Comparison of ENCODE assay signal across 9 cellular contexts in the genomic region with DNA sequence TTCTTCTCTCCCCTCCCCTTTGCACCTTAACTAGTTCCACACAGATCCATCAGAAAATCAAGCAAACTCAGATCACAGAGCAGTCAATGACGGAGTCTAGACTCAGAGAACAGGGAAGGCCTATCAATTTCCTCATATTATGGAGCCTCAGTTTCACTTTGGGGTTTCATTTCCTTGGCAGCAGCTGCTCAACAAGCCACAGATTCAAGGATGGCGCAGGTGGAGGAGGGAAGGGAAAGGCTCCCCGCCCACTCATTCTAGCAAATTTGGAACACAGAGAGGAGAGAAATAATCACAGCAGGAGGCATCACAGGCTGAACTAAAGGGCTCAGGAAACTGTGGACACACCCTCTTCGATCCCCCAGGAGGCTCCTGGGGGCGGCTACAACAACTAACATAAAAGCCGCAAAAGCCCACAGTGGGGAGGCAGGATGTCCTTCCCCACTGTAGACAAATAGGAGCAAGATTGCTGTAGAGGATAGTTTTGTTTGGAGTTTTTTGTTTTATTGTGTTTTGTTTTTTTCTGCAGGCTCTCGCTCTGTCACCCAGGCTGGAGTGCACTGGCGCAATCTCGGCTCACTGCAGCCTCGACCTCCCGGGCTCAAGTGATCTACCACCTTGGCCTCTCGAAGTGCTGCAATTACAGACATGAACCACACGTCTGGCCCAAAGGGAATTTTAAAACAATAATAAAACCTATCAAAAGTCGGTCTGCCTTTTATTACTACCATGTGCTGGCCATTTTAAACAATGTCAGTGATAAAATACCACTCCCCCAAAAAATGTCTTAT. TPM values are rescaled to one million over a fixed set of nuclear protein-coding genes. Genes with fewer than 3 reads are reported as not detected.
DNase-seq lines count a peak whose midpoint lies in the region; ATAC-seq, FAIRE-seq and TF ChIP-seq lines count a peak whose summit lies in the region.
"Had no signal": no experiment of that assay in that cellular context is flagged by ENCODE, and none has a peak within 500 bp of the region (broad histone marks: within the 10 kb centered on the region; RNA-seq: fewer than 3 reads in every experiment).

No MANE protein-coding gene starts in this region.

- no peaks in the 10 kb centered on the region for H3K36me3 Mint-ChIP-seq in CD4-positive, alpha-beta T cell (ENCODE audit: low read depth)
- no peaks in the 10 kb centered on the region for H3K36me3 Mint-ChIP-seq in naive thymus-derived CD8-positive, alpha-beta T cell

- peak overlapping the region; percentile 14 for H3K4me3 ChIP-seq in choroid plexus epithelial cell (ENCODE audit: low read depth, low read length)

- no peak for TF ChIP-seq CTCF in CD4-positive, alpha-beta T cell (IDR thresholded peaks at IDR 0.05)
- TF ChIP-seq CTCF in choroid plexus epithelial cell (conservative IDR thresholded peaks at IDR 0.05; ENCODE audit: low read depth, low read length), result peak; percentile 14

- ATAC-seq in CD4-positive, alpha-beta T cell (ENCODE audit: poor library complexity), result no peak
- no peak for ATAC-seq in naive thymus-derived CD8-positive, alpha-beta T cell
- ATAC-seq in HG03139 (IDR thresholded peaks at IDR 0.05; ENCODE audit: unreplicated experiment) (no peak), HG03135 (IDR thresholded peaks at IDR 0.05; ENCODE audit: unreplicated experiment) (no peak)

- DNase-seq in CD4-positive, alpha-beta T cell, result no peak
- DNase-seq in NCI-H146 treated with DMSO at 0.1 percent for 48 hours (lab: John Stamatoyannopoulos, UW; ENCODE audit: unreplicated experiment), result peak; percentile 64
- peak; percentile 81 for DNase-seq in choroid plexus epithelial cell (ENCODE audit: low read depth)
- DNase-seq in naive thymus-derived CD8-positive, alpha-beta T cell, result no peak
- no peak for DNase-seq in SK-N-DZ (ENCODE audit: low spot score)
- no peak for DNase-seq in HTR-8/SVneo (ENCODE audit: insufficient read length, low spot score)

- H3K27me3 ChIP-seq in CD4-positive, alpha-beta T cell (ENCODE audit: control insufficient read depth, insufficient read depth, low read length), result no peaks in the 10 kb centered on the region

- POLR2A ChIA-PET in CD4-positive, alpha-beta T cell (lab: Charles Lee), result no interaction called here
- POLR2A ChIA-PET in naive thymus-derived CD8-positive, alpha-beta T cell (lab: Charles Lee), result no interaction called here

- no peak overlapping the region for H3K4me3 Mint-ChIP-seq in CD4-positive, alpha-beta T cell
- H3K4me3 Mint-ChIP-seq in naive thymus-derived CD8-positive, alpha-beta T cell, result peak overlapping the region in 1 of 10 donors; percentile 3

- no peak overlapping the region for H3K27ac ChIP-seq in CD4-positive, alpha-beta T cell (ENCODE audit: low read depth, low read length)

- H3K27ac Mint-ChIP-seq in CD4-positive, alpha-beta T cell, result peak overlapping the region; percentile 24
- peak overlapping the region in 6 of 10 donors; percentile 18 to 81 (median 60) for H3K27ac Mint-ChIP-seq in naive thymus-derived CD8-positive, alpha-beta T cell

- no peak for FAIRE-seq in HTR-8/SVneo (lab: Jason Lieb, UNC)

- CTCF ChIA-PET in CD4-positive, alpha-beta T cell (lab: Charles Lee), result no interaction called here

- H3K9me3 Mint-ChIP-seq in CD4-positive, alpha-beta T cell, result no peaks in the 10 kb centered on the region
- H3K9me3 Mint-ChIP-seq in naive thymus-derived CD8-positive, alpha-beta T cell, result no peaks in the 10 kb centered on the region

- H3K27me3 Mint-ChIP-seq in CD4-positive, alpha-beta T cell, result no peaks in the 10 kb centered on the region
- peaks cover 0 to 2% (median 0%) of the 10 kb centered on the region in 5 donors for H3K27me3 Mint-ChIP-seq in naive thymus-derived CD8-positive, alpha-beta T cell

- H3K4me1 Mint-ChIP-seq in CD4-positive, alpha-beta T cell (ENCODE audit: low read depth), result peaks cover 25% of the 10 kb centered on the region
- peaks cover 16 to 27% (median 23%) of the 10 kb centered on the region in 4 donors for H3K4me1 Mint-ChIP-seq in naive thymus-derived CD8-positive, alpha-beta T cell

- no peaks in the 10 kb centered on the region for H3K9me3 ChIP-seq in CD4-positive, alpha-beta T cell (ENCODE audit: control insufficient read depth, low read length)

- intact Hi-C loops in CD4-positive, alpha-beta T cell (cut with DNase I, micrococcal nuclease), result loop anchor here in 1 of 2 experiments (5.0 kb wide), 1 partner anchor 43 kb away; no protein-coding TSS in a partner anchor

RNA-seq across cellular contexts. Expression of a gene that starts 3.4 kb away (rescaled TPM):
- 1 to 10 TPM; 2.4 to 3.6 TPM for total RNA-seq in CD4-positive, alpha-beta T cell
- total RNA-seq in naive thymus-derived CD8-positive, alpha-beta T cell, result 1 to 10 TPM; 1.7 to 3.3 TPM
- 10 to 100 TPM in 1 of 3 donors, 1 to 10 TPM in 2; 7.6 to 28.7 (median 8.6) TPM for polyA plus RNA-seq in naive thymus-derived CD8-positive, alpha-beta T cell
- polyA plus RNA-seq in SK-N-DZ (2014; cell fraction: cytosol; rRNA removed), result not detected in 2 replicates
- polyA plus RNA-seq in SK-N-DZ (2014; cell fraction: nucleus; rRNA removed), result not detected in 2 replicates

RNA-seq across cellular contexts. Expression of a gene that starts 47.6 kb away (rescaled TPM):
- under 1 TPM; 0.34 to 0.49 TPM for total RNA-seq in CD4-positive, alpha-beta T cell
- total RNA-seq in naive thymus-derived CD8-positive, alpha-beta T cell, result not detected
- polyA plus RNA-seq in naive thymus-derived CD8-positive, alpha-beta T cell, result under 1 TPM; 0.39 to 0.69 (median 0.49) TPM
- polyA plus RNA-seq in SK-N-DZ (2014; cell fraction: cytosol; rRNA removed), result not detected in 2 replicates
- polyA plus RNA-seq in SK-N-DZ (2014; cell fraction: nucleus; rRNA removed), result not detected in 2 replicates
- total RNA-seq: fibroblast of lung had no signal
- polyA plus RNA-seq: fibroblast of lung had no signal

Comparison
In these comparisons a context has a peak if more than half of its experiments do, and no peak if none do; other contexts are left out.
1. DNase-seq: peak in NCI-H146 treated with DMSO at 0.1 percent for 48 hours (single experiment) and choroid plexus epithelial cell (single experiment); none in CD4-positive, alpha-beta T cell (0 of 10), naive thymus-derived CD8-positive, alpha-beta T cell (0 of 10), SK-N-DZ (single experiment) and HTR-8/SVneo (single experiment).